Comparison of ENCODE assay signal across 13 cellular contexts in the genomic region with DNA sequence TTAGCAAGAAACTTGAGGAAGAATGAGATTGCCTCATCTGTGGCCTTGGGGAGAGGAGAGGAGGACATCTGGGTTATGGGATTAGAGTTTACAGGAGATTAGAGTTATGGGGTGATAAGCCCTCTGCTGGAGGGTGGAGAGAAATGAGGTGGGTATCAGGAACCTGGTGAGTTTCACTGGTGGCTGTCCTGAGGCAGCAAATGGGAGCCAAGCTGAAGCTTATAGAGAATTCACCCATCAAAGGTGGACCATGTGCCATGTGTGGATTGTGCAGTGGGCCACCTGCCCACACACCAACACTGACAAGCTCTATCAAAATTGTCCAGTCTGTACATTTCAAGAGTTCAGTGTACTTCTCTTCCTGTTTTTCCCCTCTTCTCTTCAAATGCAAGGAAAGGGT.
A peak's percentile ranks its signal among the peaks of the same experiment; 100 is the strongest.
DNase-seq lines count a peak whose midpoint lies in the region; ATAC-seq lines count a peak whose summit lies in the region.
"Had no signal": no experiment of that assay in that cellular context is flagged by ENCODE, and none has a peak within 500 bp of the region (broad histone marks: within the 10 kb centered on the region; RNA-seq: fewer than 3 reads in every experiment).

No MANE protein-coding gene starts in this region.

- H3K4me3 ChIP-seq in skeletal muscle satellite cell (ENCODE audit: low read length) (no peak overlapping the region), aorta (ENCODE audit: low read length in 2 of 2) (no peak overlapping the region)
- H3K4me3 ChIP-seq: colonic mucosa, heart right ventricle had no signal

- peaks cover 16% of the 10 kb centered on the region for H3K4me1 ChIP-seq in skeletal muscle satellite cell (ENCODE audit: control insufficient read depth, insufficient read depth, low read length)
- peaks cover 3 to 7% of the 10 kb centered on the region in 2 donors for H3K4me1 ChIP-seq in aorta (ENCODE audit: control insufficient read depth in 1 of 2, insufficient read depth in 2 of 2, low read length in 2 of 2)
- H3K4me1 ChIP-seq: colonic mucosa had no signal

- H3K27me3 ChIP-seq in skeletal muscle satellite cell (ENCODE audit: control insufficient read depth, insufficient read depth, low read length) (no peaks in the 10 kb centered on the region), aorta (ENCODE audit: control insufficient read depth in 1 of 2, insufficient read depth in 2 of 2, low read length in 1 of 2) (no peaks in the 10 kb centered on the region)
- H3K27me3 ChIP-seq: colonic mucosa, heart right ventricle had no signal

- ATAC-seq in GM19023 (IDR thresholded peaks at IDR 0.05; ENCODE audit: unreplicated experiment) = no peak
- no peak for ATAC-seq in aorta (ENCODE audit: low FRiP score)
- ATAC-seq in GM19328 (IDR thresholded peaks at IDR 0.05; ENCODE audit: unreplicated experiment) = no peak
- ATAC-seq: activated T-cell treated with anti-CD3 and anti-CD28 coated beads, Interleukin-2, amount 50 U/mL, for 72 hours had no signal

- H3K9me3 ChIP-seq in skeletal muscle satellite cell (replicated peaks; ENCODE audit: low read length) (no peaks in the 10 kb centered on the region), aorta (ENCODE audit: control insufficient read depth, low read length) (no peaks in the 10 kb centered on the region)
- H3K9me3 ChIP-seq: colonic mucosa, heart right ventricle had no signal

- H3K36me3 ChIP-seq in skeletal muscle satellite cell (ENCODE audit: insufficient read depth, low read length) (no peaks in the 10 kb centered on the region), aorta (ENCODE audit: control insufficient read depth in 1 of 2, insufficient read depth in 2 of 2, low read length in 1 of 2) (no peaks in the 10 kb centered on the region)
- H3K36me3 ChIP-seq: colonic mucosa, heart right ventricle had no signal

- intact Hi-C loops in aorta (cut with DNase I) = no loop called here

- DNase-seq in SIG-M5 treated with dmso at 0.1 percent for 504 hours (lab: John Stamatoyannopoulos, UW; ENCODE audit: unreplicated experiment) = peak; percentile 10
- no peak for DNase-seq in SIG-M5 (lab: John Stamatoyannopoulos, UW)
- DNase-seq in NCI-H82 (lab: John Stamatoyannopoulos, UW) = peak; percentile 90
- DNase-seq in dermis microvascular lymphatic vessel endothelial cell (ENCODE audit: low read depth in 2 of 2) = peak; percentile 16 to 54
- no peak for DNase-seq in aorta
- DNase-seq: ACHN; activated T-cell treated with anti-CD3 and anti-CD28 coated beads, Interleukin-2, amount 50 U/mL, for 72 hours; colonic mucosa; heart right ventricle; midbrain had no signal

- peak overlapping the region; percentile 58 for H3K9ac ChIP-seq in skeletal muscle satellite cell (ENCODE audit: low read depth, low read length)

- H3K27ac ChIP-seq in aorta (ENCODE audit: low read depth in 1 of 2, low read length in 2 of 2) = no peak overlapping the region
- H3K27ac ChIP-seq: colonic mucosa had no signal

- no peak overlapping the region for H3K4me2 ChIP-seq in skeletal muscle satellite cell (ENCODE audit: low read length)

Comparison
In these comparisons a context has a peak if more than half of its experiments do, and no peak if none do; other contexts are left out.
1. DNase-seq: peak in SIG-M5 treated with dmso at 0.1 percent for 504 hours (single experiment), NCI-H82 (single experiment) and dermis microvascular lymphatic vessel endothelial cell (2 of 2); none in SIG-M5 (single experiment) and aorta (0 of 2).